In the genomic region with DNA sequence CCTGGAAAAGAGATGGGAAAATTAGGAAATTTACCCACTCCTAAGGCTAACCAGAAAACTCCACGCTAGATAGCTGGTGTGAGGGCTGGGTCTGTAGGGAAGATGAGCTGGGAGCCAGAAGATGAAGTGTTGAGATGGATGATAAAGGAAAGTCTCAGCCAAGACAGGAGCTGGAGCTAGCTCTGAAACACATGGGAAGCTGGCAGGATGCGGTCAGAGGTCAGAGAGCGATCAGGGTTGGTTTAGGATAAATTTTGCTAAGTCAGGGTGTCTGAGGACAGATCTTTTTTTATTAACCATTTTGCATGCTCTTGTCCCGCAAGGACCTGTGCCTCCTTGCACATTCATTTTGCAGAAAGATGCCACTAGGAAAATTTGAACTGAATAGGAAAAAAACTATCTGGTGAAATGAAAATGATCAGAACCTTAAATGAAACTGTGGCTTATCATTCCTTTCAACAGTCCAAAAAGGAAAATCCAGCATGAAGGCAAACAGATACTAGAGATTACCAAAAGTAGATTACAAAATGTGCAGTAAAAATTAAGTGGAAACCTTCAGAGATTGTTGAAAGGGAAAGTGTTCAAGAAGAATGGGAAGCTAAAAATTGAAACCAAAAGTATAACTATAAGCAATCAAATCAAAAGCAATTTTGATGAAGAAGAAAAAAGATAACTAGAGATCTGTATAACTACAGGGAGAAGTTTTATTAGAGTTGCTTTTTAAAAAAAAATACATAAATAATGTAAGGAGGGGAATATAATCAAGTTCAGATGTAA, we compare ENCODE assay signal across 19 cellular contexts.
DNase-seq lines count a peak whose midpoint lies in the region; ATAC-seq and TF ChIP-seq lines count a peak whose summit lies in the region.
"Had no signal": no experiment of that assay in that cellular context is flagged by ENCODE, and none has a peak within 500 bp of the region (broad histone marks: within the 10 kb centered on the region; RNA-seq: fewer than 3 reads in every experiment).

No MANE protein-coding gene starts in this region.

- no peaks in the 10 kb centered on the region for H3K4me1 ChIP-seq in HEK293 (ENCODE audit: control insufficient read depth, insufficient read depth, low read length)
- H3K4me1 ChIP-seq: esophagus muscularis mucosa, right atrium auricular region had no signal

- no peaks in the 10 kb centered on the region for H3K27me3 Mint-ChIP-seq in nephron progenitor cell (ENCODE audit: low read depth, poor library complexity)
- peaks cover 24% of the 10 kb centered on the region for H3K27me3 Mint-ChIP-seq in activated T-cell treated with anti-CD3 and anti-CD28 coated beads, Interleukin-2, amount 50 U/mL, for 24 hours

- H3K27ac Mint-ChIP-seq in nephron progenitor cell, result peak overlapping the region; percentile 4
- no peak overlapping the region for H3K27ac Mint-ChIP-seq in activated T-cell treated with anti-CD3 and anti-CD28 coated beads, Interleukin-2, amount 50 U/mL, for 24 hours
- H3K27ac Mint-ChIP-seq: activated T-cell treated with anti-CD3 and anti-CD28 coated beads, Interleukin-2, amount 50 U/mL, for 72 hours; CD4-positive, alpha-beta memory T cell; T-helper 1 cell treated with Interleukin-12 subunit alpha and Interleukin-12 subunit beta and Interleukin-4 antibody, amounts not matched to agents 30 μg/mL and 1 μg/mL, for 36 hours had no signal

- no peak overlapping the region for H3K4me3 ChIP-seq in HEK293 (ENCODE audit: low read depth, low read length)
- H3K4me3 ChIP-seq: adrenal gland, esophagus muscularis mucosa, right atrium auricular region, upper lobe of left lung had no signal

- peaks cover 12% of the 10 kb centered on the region for H3K4me1 Mint-ChIP-seq in nephron progenitor cell
- H3K4me1 Mint-ChIP-seq in activated T-cell treated with anti-CD3 and anti-CD28 coated beads, Interleukin-2, amount 50 U/mL, for 24 hours (ENCODE audit: low read depth), result peaks cover 7% of the 10 kb centered on the region

- no peaks in the 10 kb centered on the region for H3K36me3 Mint-ChIP-seq in nephron progenitor cell (ENCODE audit: low read depth)
- H3K36me3 Mint-ChIP-seq in activated T-cell treated with anti-CD3 and anti-CD28 coated beads, Interleukin-2, amount 50 U/mL, for 24 hours (ENCODE audit: low read depth), result no peaks in the 10 kb centered on the region
- H3K36me3 Mint-ChIP-seq: CD4-positive, alpha-beta memory T cell had no signal

- H3K36me3 ChIP-seq in HEK293 (ENCODE audit: control insufficient read depth in 2 of 2, insufficient read depth in 1 of 2, low read length in 2 of 2), result no peaks in the 10 kb centered on the region
- H3K36me3 ChIP-seq: adrenal gland, esophagus muscularis mucosa, right atrium auricular region, upper lobe of left lung had no signal

- H3K4me3 Mint-ChIP-seq in nephron progenitor cell, result no peak overlapping the region
- no peak overlapping the region for H3K4me3 Mint-ChIP-seq in activated T-cell treated with anti-CD3 and anti-CD28 coated beads, Interleukin-2, amount 50 U/mL, for 24 hours
- H3K4me3 Mint-ChIP-seq: activated T-cell treated with anti-CD3 and anti-CD28 coated beads, Interleukin-2, amount 50 U/mL, for 72 hours; T-helper 1 cell treated with Interleukin-12 subunit alpha and Interleukin-12 subunit beta and Interleukin-4 antibody, amounts not matched to agents 30 μg/mL and 1 μg/mL, for 36 hours had no signal

- H3K9me3 ChIP-seq in HEK293 (ENCODE audit: control insufficient read depth, insufficient read depth, low read depth, low read length), result no peaks in the 10 kb centered on the region
- H3K9me3 ChIP-seq: adrenal gland, esophagus muscularis mucosa, right atrium auricular region, upper lobe of left lung had no signal

- no peak for TF ChIP-seq CTCF in HEK293 (tag by site-specific recombination; IDR thresholded peaks at IDR 0.05)
- no peak for TF ChIP-seq CTCF in nephron progenitor cell (IDR thresholded peaks at IDR 0.05)

- peaks cover 4% of the 10 kb centered on the region for H3K9me3 Mint-ChIP-seq in nephron progenitor cell
- no peaks in the 10 kb centered on the region for H3K9me3 Mint-ChIP-seq in activated T-cell treated with anti-CD3 and anti-CD28 coated beads, Interleukin-2, amount 50 U/mL, for 24 hours
- H3K9me3 Mint-ChIP-seq: activated T-cell treated with anti-CD3 and anti-CD28 coated beads, Interleukin-2, amount 50 U/mL, for 72 hours; naive B cell; T-helper 1 cell treated with Interleukin-12 subunit alpha and Interleukin-12 subunit beta and Interleukin-4 antibody, amounts not matched to agents 30 μg/mL and 1 μg/mL, for 36 hours had no signal

- H3K27ac ChIP-seq in HEK293 (ENCODE audit: extremely low read depth, low read depth, low read length), result no peak overlapping the region
- H3K27ac ChIP-seq: adrenal gland, esophagus muscularis mucosa, right atrium auricular region, upper lobe of left lung had no signal

- CTCF ChIA-PET in HEK293 (lab: Yijun Ruan, JAX), result interaction anchor here (0.6 to 5.3 kb wide), 9 partner anchors 8 to 1195 kb away, joined by 3 to 36 read pairs (median 5); a partner anchor contains a TSS

- ATAC-seq in HG03354 (IDR thresholded peaks at IDR 0.05; ENCODE audit: poor library complexity, severe bottlenecking, unreplicated experiment), result no peak
- ATAC-seq: activated T-cell treated with anti-CD3 and anti-CD28 coated beads, Interleukin-2, amount 50 U/mL, for 72 hours; left ventricle myocardium superior had no signal

- DNase-seq in EH (ENCODE audit: low read depth) (peak; percentile 57), amniotic epithelial cell (ENCODE audit: low read depth) (peak; percentile 33), nephron progenitor cell (no peak), HuH-7 (ENCODE audit: low spot score) (no peak), NCI-H1092 (lab: John Stamatoyannopoulos, UW) (no peak)
- DNase-seq in activated T-cell treated with anti-CD3 and anti-CD28 coated beads, Interleukin-2, amount 50 U/mL, for 24 hours, result no peak
- DNase-seq: activated T-cell treated with anti-CD3 and anti-CD28 coated beads, Interleukin-2, amount 50 U/mL, for 72 hours; adrenal gland; CD4-positive, alpha-beta memory T cell; left ventricle myocardium superior; naive B cell; NCI-H1048; stimulated activated CD4-positive, alpha-beta T cell treated with anti-CD3 and anti-CD28 coated beads, Interleukin-4, amount 100 ng/mL, for 1 hour; upper lobe of left lung had no signal

- POLR2A ChIA-PET in HEK293 (lab: Yijun Ruan, JAX), result no interaction called here

TF ChIP-seq in HEK293, 187 proteins besides CTCF, POLR2A, EP300 and RAD21:
- TF ChIP-seq ZBTB1 (tag by site-specific recombination; IDR thresholded peaks at IDR 0.05) (no peak), PRDM1 (tag by site-specific recombination; IDR thresholded peaks at IDR 0.05) (peak; percentile 56)

Comparison
In these comparisons a context has a peak if more than half of its experiments do, and no peak if none do; other contexts are left out.
1. DNase-seq: peak in EH (single experiment) and amniotic epithelial cell (single experiment); none in nephron progenitor cell (single experiment), HuH-7 (single experiment), activated T-cell treated with anti-CD3 and anti-CD28 coated beads, Interleukin-2, amount 50 U/mL, for 24 hours (single experiment) and NCI-H1092 (single experiment).